ENCODE assay signal across 8 cellular contexts in genomic region chr20:44909872-44910689, GRCh38. TPM values are rescaled to one million over a fixed set of nuclear protein-coding genes. Genes with fewer than 3 reads are reported as not detected.
A peak's percentile ranks its signal among the peaks of the same experiment; 100 is the strongest.
DNase-seq lines count a peak whose midpoint lies in the region; ATAC-seq and TF ChIP-seq lines count a peak whose summit lies in the region.

Gene PABPC1L, plus strand, starts transcription at chr20:44910060. Its CDS starts 84 bp downstream, at chr20:44910144.

- WGBS in hepatocyte (ENCODE audit: low lambda C conversion rate, missing lambda C conversion rate): 1% methylated on average over 36 of the region's 61 CpGs

- H3K36me3 ChIP-seq in hepatocyte (replicated peaks; ENCODE audit: insufficient read depth, low read depth): no peaks in the 10 kb centered on the region

- peak within 1 kb of the TSS; percentile 28 for H3K27ac ChIP-seq in hepatocyte

- H3K79me2 ChIP-seq in hepatocyte: no peaks in the 10 kb centered on the region

- no peak for TF ChIP-seq CTCF in hepatocyte (IDR thresholded peaks at IDR 0.05; ENCODE audit: poor library complexity)

- ATAC-seq in sciatic nerve: peak; percentile 90

- no peaks in the 10 kb centered on the region for H3K27me3 ChIP-seq in hepatocyte

- peak; percentile 64 for DNase-seq in HCEC 1CT
- peak; percentile 33 for DNase-seq in NCI-H1048 (lab: John Stamatoyannopoulos, UW)
- DNase-seq in T-helper 2 cell: peak; percentile 60 to 81 (median 62)
- DNase-seq in anterior cingulate cortex (lab: John Stamatoyannopoulos, UW): peak in 33 of 58 donors; percentile 8 to 49 (median 28)
- peak; percentile 87 for DNase-seq in hepatocyte (ENCODE audit: low spot score)
- DNase-seq in sciatic nerve (ENCODE audit: low spot score): peak; percentile 70
- DNase-seq in cortex of kidney (lab: John Stamatoyannopoulos, UW): no peak

- H3K9me2 ChIP-seq in hepatocyte (replicated peaks; ENCODE audit: insufficient read depth): no peaks in the 10 kb centered on the region

- peak within 1 kb of the TSS; percentile 97 for H3K4me2 ChIP-seq in hepatocyte

- intact Hi-C loops in sciatic nerve (cut with DNase I): no loop called here

- H3K4me3 ChIP-seq in GM08714 (ENCODE audit: low read length) (peak within 1 kb of the TSS; percentile 79), hepatocyte (peak within 1 kb of the TSS; percentile 87)

- H3K4me1 ChIP-seq in hepatocyte (ENCODE audit: insufficient read depth): no peaks in the 10 kb centered on the region

- H2AFZ ChIP-seq in hepatocyte: peak within 1 kb of the TSS; percentile 93

- H4K20me1 ChIP-seq in hepatocyte (ENCODE audit: insufficient read depth, poor library complexity, severe bottlenecking): no peaks in the 10 kb centered on the region

- no peaks in the 10 kb centered on the region for H3K9me3 ChIP-seq in hepatocyte (ENCODE audit: low read depth)

RNA-seq across cellular contexts. Expression of gene PABPC1L, which starts in this region (rescaled TPM):
- 18.0 and 23.5 TPM in 2 replicates for total RNA-seq in hepatocyte
- 15.6 and 29.6 TPM in 2 replicates for polyA plus RNA-seq in hepatocyte
- total RNA-seq in sciatic nerve: 15.6 TPM
